Comparison of ENCODE assay signal across 8 cellular contexts in the genomic region with DNA sequence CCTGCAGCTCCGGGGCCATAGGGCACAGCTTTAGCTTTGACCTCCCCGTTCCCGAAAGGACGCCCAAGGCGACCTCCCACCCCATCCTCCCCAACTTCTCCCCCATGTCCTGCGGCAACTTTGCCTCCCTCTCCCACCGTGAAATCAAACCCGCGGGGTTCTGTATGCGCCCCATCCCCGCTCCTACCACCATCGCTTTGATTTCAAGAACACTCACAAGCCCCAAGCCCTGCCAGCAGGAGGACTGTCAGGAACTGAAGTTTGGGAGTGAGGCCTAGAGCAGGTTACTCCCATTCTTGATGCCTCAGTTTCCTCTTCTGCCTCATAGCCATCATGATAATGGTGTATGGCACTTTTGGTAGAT. TPM values are rescaled to one million over a fixed set of nuclear protein-coding genes. Genes with fewer than 3 reads are reported as not detected.
DNase-seq lines count a peak whose midpoint lies in the region; ATAC-seq and TF ChIP-seq lines count a peak whose summit lies in the region.
"Had no signal": no experiment of that assay in that cellular context is flagged by ENCODE, and none has a peak within 500 bp of the region (broad histone marks: within the 10 kb centered on the region; RNA-seq: fewer than 3 reads in every experiment).

No MANE protein-coding gene starts in this region.

- DNase-seq in HAP-1 (ENCODE audit: low spot score in 2 of 2) (peak in 1 of 2 experiments; percentile 40), hepatocyte (ENCODE audit: low spot score) (no peak), NCI-H2196 (lab: John Stamatoyannopoulos, UW; ENCODE audit: unreplicated experiment) (no peak), NCI-H345 treated with DMSO at 0.1 percent for 48 hours (lab: John Stamatoyannopoulos, UW; ENCODE audit: unreplicated experiment) (no peak)
- DNase-seq in activated CD8-positive, alpha-beta T cell treated with anti-CD3 and anti-CD28 coated beads, Interleukin-2, amount 10 ng/mL, durations not matched to agents 7 days and 5 days: no peak

- POLR2A ChIA-PET in activated CD8-positive, alpha-beta T cell treated with anti-CD3 and anti-CD28 coated beads, Interleukin-2, amount 10 ng/mL, durations not matched to agents 7 days and 5 days (lab: Charles Lee): no interaction called here

- H3K4me1 ChIP-seq in HAP-1: peaks cover 19% of the 10 kb centered on the region
- H3K4me1 ChIP-seq in hepatocyte (ENCODE audit: insufficient read depth): peaks cover 18% of the 10 kb centered on the region
- peaks cover 14 to 29% (median 21%) of the 10 kb centered on the region in 3 donors for H3K4me1 ChIP-seq in skeletal muscle tissue (ENCODE audit: control insufficient read depth in 3 of 3, insufficient read depth in 3 of 3, low read length in 3 of 3)

- H3K27ac ChIP-seq in hepatocyte: peak overlapping the region; percentile 88
- no peak overlapping the region for H3K27ac ChIP-seq in skeletal muscle tissue (ENCODE audit: low read depth, low read length)

- H3K36me3 ChIP-seq in HAP-1 (replicated peaks): no peaks in the 10 kb centered on the region; the same call in 1 of the 2 replicates
- H3K36me3 ChIP-seq in hepatocyte (replicated peaks; ENCODE audit: insufficient read depth, low read depth): no peaks in the 10 kb centered on the region
- no peaks in the 10 kb centered on the region for H3K36me3 ChIP-seq in skeletal muscle tissue (ENCODE audit: control insufficient read depth in 3 of 3, insufficient read depth in 3 of 3, low read length in 3 of 3)
- H3K36me3 ChIP-seq: WERI-Rb-1 had no signal

- H2AFZ ChIP-seq in hepatocyte: peak overlapping the region; percentile 63

- H3K9me2 ChIP-seq in hepatocyte (replicated peaks; ENCODE audit: insufficient read depth): no peaks in the 10 kb centered on the region

- H3K4me3 ChIP-seq in HAP-1: peak overlapping the region; percentile 52
- no peak overlapping the region for H3K4me3 ChIP-seq in hepatocyte
- H3K4me3 ChIP-seq in skeletal muscle tissue (ENCODE audit: low read length in 3 of 3): peak overlapping the region in 2 of 3 donors; percentile 0 to 83

- no peak for ATAC-seq in activated CD8-positive, alpha-beta T cell treated with anti-CD3 and anti-CD28 coated beads, Interleukin-2, amount 10 ng/mL, durations not matched to agents 7 days and 5 days
- ATAC-seq in SK-N-SH treated with all-trans-retinoic acid at 6 μM for 48 hours: no peak

- no peak overlapping the region for H3K27ac Mint-ChIP-seq in activated CD8-positive, alpha-beta T cell treated with anti-CD3 and anti-CD28 coated beads, Interleukin-2, amount 10 ng/mL, durations not matched to agents 7 days and 5 days

- in situ Hi-C loops in HAP-1 (cut with MboI; ENCODE audit: low sequenced_read_pairs): loop anchor here (5.0 to 25.0 kb wide), 3 partner anchors 1146 to 1674 kb away; a partner anchor contains a TSS

- peak overlapping the region in 1 of 3 donors; percentile 81 for H3K9ac ChIP-seq in skeletal muscle tissue (ENCODE audit: low read depth in 1 of 3, low read length in 3 of 3)

- peaks cover 41% of the 10 kb centered on the region for H3K79me2 ChIP-seq in hepatocyte

- H3K4me1 Mint-ChIP-seq in activated CD8-positive, alpha-beta T cell treated with anti-CD3 and anti-CD28 coated beads, Interleukin-2, amount 10 ng/mL, durations not matched to agents 7 days and 5 days (ENCODE audit: low read depth): peaks cover 20% of the 10 kb centered on the region

- H3K9me3 ChIP-seq in HAP-1: no peaks in the 10 kb centered on the region
- no peaks in the 10 kb centered on the region for H3K9me3 ChIP-seq in hepatocyte (ENCODE audit: low read depth)
- no peaks in the 10 kb centered on the region for H3K9me3 ChIP-seq in skeletal muscle tissue (ENCODE audit: control insufficient read depth in 3 of 3, low read length in 3 of 3)

- peaks cover 56% of the 10 kb centered on the region for H3K27me3 Mint-ChIP-seq in activated CD8-positive, alpha-beta T cell treated with anti-CD3 and anti-CD28 coated beads, Interleukin-2, amount 10 ng/mL, durations not matched to agents 7 days and 5 days (ENCODE audit: low read depth)

- H3K9me3 Mint-ChIP-seq in activated CD8-positive, alpha-beta T cell treated with anti-CD3 and anti-CD28 coated beads, Interleukin-2, amount 10 ng/mL, durations not matched to agents 7 days and 5 days (ENCODE audit: insufficient read depth): no peaks in the 10 kb centered on the region

- TF ChIP-seq CTCF in hepatocyte (IDR thresholded peaks at IDR 0.05; ENCODE audit: poor library complexity): no peak

- H3K4me2 ChIP-seq in hepatocyte: peak overlapping the region; percentile 98

- H3K4me3 Mint-ChIP-seq in activated CD8-positive, alpha-beta T cell treated with anti-CD3 and anti-CD28 coated beads, Interleukin-2, amount 10 ng/mL, durations not matched to agents 7 days and 5 days: peak overlapping the region; percentile 20

- H3K27me3 ChIP-seq in HAP-1 (ENCODE audit: low read depth) (no peaks in the 10 kb centered on the region), hepatocyte (no peaks in the 10 kb centered on the region), skeletal muscle tissue (ENCODE audit: control insufficient read depth in 3 of 3, insufficient read depth in 3 of 3, low read length in 3 of 3) (peaks cover 0 to 10% (median 0%) of the 10 kb centered on the region in 3 donors)

- H4K20me1 ChIP-seq in hepatocyte (ENCODE audit: insufficient read depth, poor library complexity, severe bottlenecking): no peaks in the 10 kb centered on the region

- CTCF ChIA-PET in activated CD8-positive, alpha-beta T cell treated with anti-CD3 and anti-CD28 coated beads, Interleukin-2, amount 10 ng/mL, durations not matched to agents 7 days and 5 days (lab: Charles Lee): interaction anchor here (1.3 kb wide), 1 partner anchor 1142 kb away, joined by 4 read pairs; no protein-coding TSS in a partner anchor

- 36% methylated on average over 11 of the region's 12 CpGs for WGBS in hepatocyte (ENCODE audit: low lambda C conversion rate, missing lambda C conversion rate)

- H3K36me3 Mint-ChIP-seq in activated CD8-positive, alpha-beta T cell treated with anti-CD3 and anti-CD28 coated beads, Interleukin-2, amount 10 ng/mL, durations not matched to agents 7 days and 5 days (ENCODE audit: low read depth): no peaks in the 10 kb centered on the region

TF ChIP-seq in SK-N-SH treated with all-trans-retinoic acid at 6 μM for 48 hours, 23 proteins besides CTCF, POLR2A, EP300 and RAD21 (continues in another document):
- TF ChIP-seq CSDC2 (CRISPR knock-in tag; IDR thresholded peaks at IDR 0.05) (no peak), ZNF8 (CRISPR knock-in tag; IDR thresholded peaks at IDR 0.05) (no peak), OSR1 (CRISPR knock-in tag; IDR thresholded peaks at IDR 0.05) (no peak), BACH2 (CRISPR knock-in tag; IDR thresholded peaks at IDR 0.05; ENCODE audit: borderline replicate concordance) (no peak), ZNF70 (CRISPR knock-in tag; IDR thresholded peaks at IDR 0.05) (no peak), ZFP3 (CRISPR knock-in tag; IDR thresholded peaks at IDR 0.05) (no peak), ZNF565 (CRISPR knock-in tag; conservative IDR thresholded peaks at IDR 0.05; ENCODE audit: low read depth) (no peak)
- TF ChIP-seq, protein P1, sequence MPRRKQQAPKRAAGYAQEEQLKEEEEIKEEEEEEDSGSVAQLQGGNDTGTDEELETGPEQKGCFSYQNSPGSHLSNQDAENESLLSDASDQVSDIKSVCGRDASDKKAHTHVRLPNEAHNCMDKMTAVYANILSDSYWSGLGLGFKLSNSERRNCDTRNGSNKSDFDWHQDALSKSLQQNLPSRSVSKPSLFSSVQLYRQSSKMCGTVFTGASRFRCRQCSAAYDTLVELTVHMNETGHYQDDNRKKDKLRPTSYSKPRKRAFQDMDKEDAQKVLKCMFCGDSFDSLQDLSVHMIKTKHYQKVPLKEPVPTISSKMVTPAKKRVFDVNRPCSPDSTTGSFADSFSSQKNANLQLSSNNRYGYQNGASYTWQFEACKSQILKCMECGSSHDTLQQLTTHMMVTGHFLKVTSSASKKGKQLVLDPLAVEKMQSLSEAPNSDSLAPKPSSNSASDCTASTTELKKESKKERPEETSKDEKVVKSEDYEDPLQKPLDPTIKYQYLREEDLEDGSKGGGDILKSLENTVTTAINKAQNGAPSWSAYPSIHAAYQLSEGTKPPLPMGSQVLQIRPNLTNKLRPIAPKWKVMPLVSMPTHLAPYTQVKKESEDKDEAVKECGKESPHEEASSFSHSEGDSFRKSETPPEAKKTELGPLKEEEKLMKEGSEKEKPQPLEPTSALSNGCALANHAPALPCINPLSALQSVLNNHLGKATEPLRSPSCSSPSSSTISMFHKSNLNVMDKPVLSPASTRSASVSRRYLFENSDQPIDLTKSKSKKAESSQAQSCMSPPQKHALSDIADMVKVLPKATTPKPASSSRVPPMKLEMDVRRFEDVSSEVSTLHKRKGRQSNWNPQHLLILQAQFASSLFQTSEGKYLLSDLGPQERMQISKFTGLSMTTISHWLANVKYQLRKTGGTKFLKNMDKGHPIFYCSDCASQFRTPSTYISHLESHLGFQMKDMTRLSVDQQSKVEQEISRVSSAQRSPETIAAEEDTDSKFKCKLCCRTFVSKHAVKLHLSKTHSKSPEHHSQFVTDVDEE (CRISPR knock-in tag; IDR thresholded peaks at IDR 0.05): no peak
- TF ChIP-seq, protein P2, sequence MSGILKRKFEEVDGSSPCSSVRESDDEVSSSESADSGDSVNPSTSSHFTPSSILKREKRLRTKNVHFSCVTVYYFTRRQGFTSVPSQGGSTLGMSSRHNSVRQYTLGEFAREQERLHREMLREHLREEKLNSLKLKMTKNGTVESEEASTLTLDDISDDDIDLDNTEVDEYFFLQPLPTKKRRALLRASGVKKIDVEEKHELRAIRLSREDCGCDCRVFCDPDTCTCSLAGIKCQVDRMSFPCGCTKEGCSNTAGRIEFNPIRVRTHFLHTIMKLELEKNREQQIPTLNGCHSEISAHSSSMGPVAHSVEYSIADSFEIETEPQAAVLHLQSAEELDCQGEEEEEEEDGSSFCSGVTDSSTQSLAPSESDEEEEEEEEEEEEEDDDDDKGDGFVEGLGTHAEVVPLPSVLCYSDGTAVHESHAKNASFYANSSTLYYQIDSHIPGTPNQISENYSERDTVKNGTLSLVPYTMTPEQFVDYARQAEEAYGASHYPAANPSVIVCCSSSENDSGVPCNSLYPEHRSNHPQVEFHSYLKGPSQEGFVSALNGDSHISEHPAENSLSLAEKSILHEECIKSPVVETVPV (CRISPR knock-in tag; IDR thresholded peaks at IDR 0.05): no peak

RNA-seq across cellular contexts. Expression of a gene that starts 2.3 kb away (rescaled TPM):
- under 1 TPM in 1 of 2 experiments, not detected in 1; 0.13 TPM for total RNA-seq in activated CD8-positive, alpha-beta T cell treated with anti-CD3 and anti-CD28 coated beads, Interleukin-2, amount 10 ng/mL, durations not matched to agents 7 days and 5 days
- total RNA-seq in hepatocyte (29.6 and 34.3 TPM in 2 replicates), skeletal muscle tissue (27.1 TPM)
- 29.9 and 38.7 TPM in 2 replicates for polyA plus RNA-seq in hepatocyte

RNA-seq across cellular contexts. Expression of a gene that starts 7.8 kb away (rescaled TPM):
- 10 to 100 TPM; 23.5 to 26.4 TPM for total RNA-seq in activated CD8-positive, alpha-beta T cell treated with anti-CD3 and anti-CD28 coated beads, Interleukin-2, amount 10 ng/mL, durations not matched to agents 7 days and 5 days
- 10.8 and 14.2 TPM in 2 replicates for total RNA-seq in hepatocyte
- 32.6 and 35.2 TPM in 2 replicates for polyA plus RNA-seq in hepatocyte
- 25.1 TPM for total RNA-seq in skeletal muscle tissue

RNA-seq across cellular contexts. Expression of a gene that starts 56.9 kb away (rescaled TPM):
- total RNA-seq in activated CD8-positive, alpha-beta T cell treated with anti-CD3 and anti-CD28 coated beads, Interleukin-2, amount 10 ng/mL, durations not matched to agents 7 days and 5 days: 100 to 1,000 TPM; 122 to 124 TPM
- total RNA-seq in hepatocyte: 42.2 and 53.2 TPM in 2 replicates
- polyA plus RNA-seq in hepatocyte: 71.4 and 84.7 TPM in 2 replicates
- 39.1 TPM for total RNA-seq in skeletal muscle tissue

Comparison
In these comparisons a context has a peak if more than half of its experiments do, and no peak if none do; other contexts are left out.
1. RNA of a gene that starts 2.3 kb away (total RNA-seq): 29.6 to 34.3 TPM in hepatocyte and 27.1 TPM in skeletal muscle tissue (single experiment); 0.13 TPM in activated CD8-positive, alpha-beta T cell treated with anti-CD3 and anti-CD28 coated beads, Interleukin-2, amount 10 ng/mL, durations not matched to agents 7 days and 5 days; every median in the first group is over 10 times any median in the second.